ENCODE assay signal across 27 cellular contexts in genomic region chr14:96187216-96188050, GRCh38. TPM values are rescaled to one million over a fixed set of nuclear protein-coding genes. Genes with fewer than 3 reads are reported as not detected.
"Had no signal": no experiment of that assay in that cellular context is flagged by ENCODE, and none has a peak within 500 bp of the region (broad histone marks: within the 10 kb centered on the region; RNA-seq: fewer than 3 reads in every experiment).

No MANE protein-coding gene starts in this region.

- FAIRE-seq: islet of Langerhans had no signal

- ATAC-seq: activated naive CD8-positive, alpha-beta T cell treated with anti-CD3 and anti-CD28 coated beads, Interleukin-2, amount 50 U/mL, for 24 hours; activated T-cell treated with anti-CD3 and anti-CD28 coated beads, Interleukin-2, amount 50 U/mL, for 72 hours; gastroesophageal sphincter; natural killer cell had no signal

- H3K27ac ChIP-seq: breast epithelium, esophagus squamous epithelium, prostate gland, right atrium auricular region, spleen, thoracic aorta, vagina had no signal

- H3K4me3 ChIP-seq: breast epithelium, esophagus squamous epithelium, gastroesophageal sphincter, prostate gland, right atrium auricular region, spleen, thoracic aorta, vagina had no signal

- DNase-seq: activated B cell treated with CpG ODN at 0.5 μM for 24 hours; activated CD4-positive, alpha-beta memory T cell treated with anti-CD3 and anti-CD28 coated beads, Interleukin-2, amount 10 ng/mL, durations not matched to agents 7 days and 5 days; activated CD4-positive, alpha-beta T cell treated with anti-CD3 and anti-CD28 coated beads for 48 hours; activated effector memory CD4-positive, alpha-beta T cell treated with anti-CD3 and anti-CD28 coated beads, Interleukin-2, amount 50 U/mL, for 16 hours; activated naive CD4-positive, alpha-beta T cell treated with anti-CD3 and anti-CD28 coated beads, Interleukin-2, amount 50 U/mL, for 16 hours; activated naive CD8-positive, alpha-beta T cell treated with anti-CD3 and anti-CD28 coated beads, Interleukin-2, amount 50 U/mL, for 24 hours; activated T-cell treated with anti-CD3 and anti-CD28 coated beads, Interleukin-2, amount 50 U/mL, for 72 hours; aorta; cortex of kidney; endodermal cell; esophagus squamous epithelium; head of caudate nucleus; midbrain; natural killer cell; spleen; stimulated activated CD4-positive, alpha-beta T cell treated with anti-CD3 and anti-CD28 coated beads, Interleukin-4, amount 100 ng/mL, for 24 hours; stimulated activated naive CD4-positive, alpha-beta T cell treated with Interleukin-2 at 50 U/mL for 16 hours; T-helper 9 cell had no signal

- H3K4me1 Mint-ChIP-seq: activated B cell treated with CpG ODN at 0.5 μM for 24 hours; activated CD4-positive, alpha-beta memory T cell treated with anti-CD3 and anti-CD28 coated beads, Interleukin-2, amount 10 ng/mL, durations not matched to agents 7 days and 5 days; natural killer cell had no signal

- H3K36me3 Mint-ChIP-seq: natural killer cell, type B pancreatic cell had no signal

- H3K4me1 ChIP-seq: breast epithelium, gastroesophageal sphincter, prostate gland, right atrium auricular region, spleen had no signal

- H3K27me3 ChIP-seq: breast epithelium, esophagus squamous epithelium, right atrium auricular region, vagina had no signal

- H3K9me3 ChIP-seq: breast epithelium, esophagus squamous epithelium, gastroesophageal sphincter, prostate gland, right atrium auricular region, spleen, thoracic aorta, vagina had no signal

- H3K27ac Mint-ChIP-seq: activated B cell treated with CpG ODN at 0.5 μM for 24 hours; activated CD4-positive, alpha-beta memory T cell treated with anti-CD3 and anti-CD28 coated beads, Interleukin-2, amount 10 ng/mL, durations not matched to agents 7 days and 5 days; activated naive CD8-positive, alpha-beta T cell treated with anti-CD3 and anti-CD28 coated beads, Interleukin-2, amount 50 U/mL, for 24 hours; activated T-cell treated with anti-CD3 and anti-CD28 coated beads, Interleukin-2, amount 50 U/mL, for 72 hours; endodermal cell; natural killer cell; type B pancreatic cell had no signal

- H3K4me3 Mint-ChIP-seq: activated B cell treated with CpG ODN at 0.5 μM for 24 hours; activated CD4-positive, alpha-beta memory T cell treated with anti-CD3 and anti-CD28 coated beads, Interleukin-2, amount 10 ng/mL, durations not matched to agents 7 days and 5 days; activated naive CD8-positive, alpha-beta T cell treated with anti-CD3 and anti-CD28 coated beads, Interleukin-2, amount 50 U/mL, for 24 hours; activated T-cell treated with anti-CD3 and anti-CD28 coated beads, Interleukin-2, amount 50 U/mL, for 72 hours; central memory CD8-positive, alpha-beta T cell; endodermal cell; natural killer cell; type B pancreatic cell had no signal

- H3K9me3 Mint-ChIP-seq: activated B cell treated with CpG ODN at 0.5 μM for 24 hours; activated CD4-positive, alpha-beta memory T cell treated with anti-CD3 and anti-CD28 coated beads, Interleukin-2, amount 10 ng/mL, durations not matched to agents 7 days and 5 days; activated naive CD8-positive, alpha-beta T cell treated with anti-CD3 and anti-CD28 coated beads, Interleukin-2, amount 50 U/mL, for 24 hours; activated T-cell treated with anti-CD3 and anti-CD28 coated beads, Interleukin-2, amount 50 U/mL, for 72 hours; central memory CD8-positive, alpha-beta T cell; endodermal cell; natural killer cell; type B pancreatic cell had no signal

- H3K36me3 ChIP-seq: breast epithelium, esophagus squamous epithelium, gastroesophageal sphincter, prostate gland, right atrium auricular region, spleen, thoracic aorta, vagina had no signal

RNA-seq across cellular contexts. Expression of gene BDKRB2, which starts 17.2 kb away (rescaled TPM):
- total RNA-seq: activated B cell treated with CpG ODN at 0.5 μM for 24 hours; activated CD4-positive, alpha-beta memory T cell treated with anti-CD3 and anti-CD28 coated beads, Interleukin-2, amount 10 ng/mL, durations not matched to agents 7 days and 5 days; activated T-cell treated with anti-CD3 and anti-CD28 coated beads, Interleukin-2, amount 50 U/mL, for 72 hours; natural killer cell had no signal
- polyA plus RNA-seq: aorta had no signal
